In genomic region chr22:28019881-28020861, GRCh38 we compare ENCODE assay signal across 8 cellular contexts.
DNase-seq lines count a peak whose midpoint lies in the region; ATAC-seq and TF ChIP-seq lines count a peak whose summit lies in the region.

No MANE protein-coding gene starts in this region.

- H3K36me3 ChIP-seq in BE2C (no peaks in the 10 kb centered on the region), muscle layer of colon (ENCODE audit: insufficient read depth, low read length) (no peaks in the 10 kb centered on the region)

- peaks cover 59% of the 10 kb centered on the region for H3K4me1 ChIP-seq in BE2C
- peaks cover 19% of the 10 kb centered on the region for H3K4me1 ChIP-seq in muscle layer of colon (ENCODE audit: insufficient read depth, low read length)

- DNase-seq in BE2C (peak; percentile 87), GOT3 (lab: John Stamatoyannopoulos, UW) (peak; percentile 8), NCI-H82 (lab: John Stamatoyannopoulos, UW) (peak; percentile 81), epithelial cell of proximal tubule (ENCODE audit: low read depth) (no peak)
- DNase-seq in activated CD8-positive, alpha-beta memory T cell treated with anti-CD3 and anti-CD28 coated beads, Interleukin-2, amount 50 U/mL, for 24 hours (ENCODE audit: extremely low read depth) = peak; percentile 15
- peak; percentile 55 for DNase-seq in stimulated activated CD8-positive, alpha-beta memory T cell treated with anti-CD3 and anti-CD28 coated beads, Interleukin-4, amount 100 ng/mL, for 24 hours (ENCODE audit: low read depth)

- H3K9me3 ChIP-seq in BE2C (no peaks in the 10 kb centered on the region), muscle layer of colon (ENCODE audit: low read length) (no peaks in the 10 kb centered on the region)

- H3K9ac ChIP-seq in muscle layer of colon (ENCODE audit: low read length) = peak overlapping the region; percentile 5

- no peak for TF ChIP-seq POLR2A in GM18505 (IDR thresholded peaks at IDR 0.05; ENCODE audit: borderline replicate concordance, extremely low read depth, insufficient read depth, insufficient read length)

- no peak overlapping the region for H3K27ac ChIP-seq in muscle layer of colon (ENCODE audit: low read depth, low read length)

- peak overlapping the region; percentile 25 for H3K4me3 ChIP-seq in BE2C (ENCODE audit: low read depth, low read length)
- no peak overlapping the region for H3K4me3 ChIP-seq in epithelial cell of proximal tubule (ENCODE audit: low read depth, low read length)
- H3K4me3 ChIP-seq in muscle layer of colon (ENCODE audit: low read depth in 1 of 2, low read length in 2 of 2) = peak overlapping the region in 1 of 2 donors; percentile 47

- TF ChIP-seq CTCF in BE2C (IDR thresholded peaks at IDR 0.05; ENCODE audit: low read depth, low read length) (peak; percentile 98), epithelial cell of proximal tubule (conservative IDR thresholded peaks at IDR 0.05; ENCODE audit: low read depth, low read length) (peak; percentile 91)

- H3K27me3 ChIP-seq in BE2C (no peaks in the 10 kb centered on the region), muscle layer of colon (ENCODE audit: control insufficient read depth in 1 of 2, insufficient read depth in 2 of 2, low read length in 2 of 2) (no peaks in the 10 kb centered on the region)

- ATAC-seq in GM18505 (IDR thresholded peaks at IDR 0.05; ENCODE audit: unreplicated experiment) = no peak
